ENCODE assay signal across 8 cellular contexts in the genomic region with DNA sequence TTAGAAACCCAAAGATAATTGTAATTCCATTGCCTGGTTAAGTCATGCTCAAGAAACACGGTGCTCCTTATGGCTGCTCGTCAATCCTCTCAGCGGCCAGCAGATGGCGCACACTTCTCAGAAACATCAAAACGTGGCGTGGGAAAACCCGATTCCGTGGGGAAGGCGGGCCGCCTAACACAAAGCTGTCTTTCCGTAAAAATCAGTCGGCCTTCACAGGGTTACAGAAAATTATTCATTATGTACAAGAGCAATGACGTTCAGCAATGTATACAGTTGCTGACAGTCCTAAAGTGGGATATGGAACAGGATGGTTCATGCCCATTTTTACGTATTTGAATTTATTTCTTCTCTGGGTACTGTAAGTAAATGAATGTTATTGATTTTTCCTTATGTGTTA.
A peak's percentile ranks its signal among the peaks of the same experiment; 100 is the strongest.
DNase-seq lines count a peak whose midpoint lies in the region; ATAC-seq, FAIRE-seq and TF ChIP-seq lines count a peak whose summit lies in the region.

No MANE protein-coding gene starts in this region.

- TF ChIP-seq EP300 in HepG2 (IDR thresholded peaks at IDR 0.05; ENCODE audit: low read depth in 2 of 2, low read length in 2 of 2) (no peak), HepG2 (CRISPR knock-in tag; IDR thresholded peaks at IDR 0.05; ENCODE audit: borderline replicate concordance) (no peak)

- POLR2A ChIA-PET in HepG2 (lab: Yijun Ruan, JAX): no interaction called here

- H3K36me3 Mint-ChIP-seq in dendritic cell treated with granulocyte-macrophage colony-stimulating factor and Interleukin-4, amounts not matched to agents 40 ng/mL and 50 ng/mL, for 4 days (ENCODE audit: low read depth): no peaks in the 10 kb centered on the region

- peak overlapping the region in 2 of 3 experiments; percentile 30 to 54; a peak in 2 of 6 replicates for H3K4me3 ChIP-seq in HepG2 (replicated peaks in 1 of 3; ENCODE audit: insufficient read depth in 1 of 3, low read depth in 2 of 3, low read length in 3 of 3)

- no peaks in the 10 kb centered on the region for H3K9me3 Mint-ChIP-seq in dendritic cell treated with granulocyte-macrophage colony-stimulating factor and Interleukin-4, amounts not matched to agents 40 ng/mL and 50 ng/mL, for 4 days

- intact Hi-C loops in dendritic cell treated with granulocyte-macrophage colony-stimulating factor and Interleukin-4, amounts not matched to agents 40 ng/mL and 50 ng/mL, for 4 days (cut with micrococcal nuclease): loop anchor here (1.0 to 5.0 kb wide), 3 partner anchors 776 to 858 kb away; no protein-coding TSS in a partner anchor
- intact Hi-C loops in HepG2 (cut with micrococcal nuclease; ENCODE audit: unreplicated experiment): loop anchor here (1.0 to 10.0 kb wide), 3 partner anchors 475 to 837 kb away; no protein-coding TSS in a partner anchor

- CTCF ChIA-PET in HepG2 (lab: Yijun Ruan, JAX; ENCODE audit: low intra/inter-chr PET ratio, low total read pairs): interaction anchor here (0.7 to 1.8 kb wide), 2 partner anchors 351 to 477 kb away, joined by 3 to 4 read pairs; no protein-coding TSS in a partner anchor

- peak overlapping the region; percentile 80 for H3K4me2 ChIP-seq in HepG2 (ENCODE audit: low read depth, low read length)

- H3K9ac ChIP-seq in HepG2 (ENCODE audit: insufficient read depth, low read depth, low read length): no peak overlapping the region

- no peaks in the 10 kb centered on the region for H4K20me1 ChIP-seq in HepG2 (ENCODE audit: insufficient read depth, low read length)

- peaks cover 12% of the 10 kb centered on the region for H3K4me1 Mint-ChIP-seq in dendritic cell treated with granulocyte-macrophage colony-stimulating factor and Interleukin-4, amounts not matched to agents 40 ng/mL and 50 ng/mL, for 4 days (ENCODE audit: low read depth)

- no peaks in the 10 kb centered on the region for H3K79me2 ChIP-seq in HepG2 (ENCODE audit: insufficient read depth, low read length)

- H3K27ac Mint-ChIP-seq in dendritic cell treated with granulocyte-macrophage colony-stimulating factor and Interleukin-4, amounts not matched to agents 40 ng/mL and 50 ng/mL, for 4 days: no peak overlapping the region

- H3K4me1 ChIP-seq in HepG2 (ENCODE audit: insufficient read depth, low read length): 0 out of 2 replicates have a peak, but pooled peaks cover 5% of the 10 kb centered on the region

- H3K27me3 ChIP-seq in HepG2 (ENCODE audit: control insufficient read depth in 1 of 2, insufficient read depth in 2 of 2, low read length in 2 of 2): no peaks in the 10 kb centered on the region

- peak; percentile 35; the same call in 1 of the 2 replicates for TF ChIP-seq RAD21 in HepG2 (CRISPR knock-in tag; IDR thresholded peaks at IDR 0.05)

- DNase-seq in NCI-H187 (lab: John Stamatoyannopoulos, UW): peak; percentile 4 to 35
- DNase-seq in NCI-H187 treated with DMSO at 0.1 percent for 48 hours (lab: John Stamatoyannopoulos, UW): no peak
- peak; percentile 65 to 70 for DNase-seq in NCI-H2081 (lab: John Stamatoyannopoulos, UW)
- peak; percentile 46 to 60 for DNase-seq in activated CD4-positive, alpha-beta T cell treated with anti-CD3 and anti-CD28 coated beads for 4 hours
- peak; percentile 16 for DNase-seq in HepG2 (ENCODE audit: low spot score)
- DNase-seq in stimulated activated CD4-positive, alpha-beta T cell treated with anti-CD3 and anti-CD28 coated beads, TNF-alpha, amount 100 ng/mL, for 24 hours (ENCODE audit: low read depth in 3 of 3): peak; percentile 26 to 58 (median 38)

- in situ Hi-C loops in HepG2 (cut with HindIII; ENCODE audit: extremely low pct_ligation_motif_present, low pct_unique_long_range_greater_than_20kb): loop anchor here (10.0 kb wide), 2 partner anchors 475 to 775 kb away; no protein-coding TSS in a partner anchor

- ATAC-seq in HG02642 (IDR thresholded peaks at IDR 0.05; ENCODE audit: poor library complexity, unreplicated experiment): peak; percentile 69
- ATAC-seq in HepG2: peak; percentile 38; the same call in 2 of the 3 replicates

- peak overlapping the region; percentile 44 for H3K4me3 Mint-ChIP-seq in dendritic cell treated with granulocyte-macrophage colony-stimulating factor and Interleukin-4, amounts not matched to agents 40 ng/mL and 50 ng/mL, for 4 days

- no peaks in the 10 kb centered on the region for H3K27me3 Mint-ChIP-seq in dendritic cell treated with granulocyte-macrophage colony-stimulating factor and Interleukin-4, amounts not matched to agents 40 ng/mL and 50 ng/mL, for 4 days

- no peak for FAIRE-seq in HepG2 (lab: Jason Lieb, UNC)

- BruUV-seq in HepG2 (replicated peaks; lab: Mats Ljungman, UMichigan): no TSS peak

- no peak for TF ChIP-seq POLR2A in HepG2 (IDR thresholded peaks at IDR 0.05; ENCODE audit: insufficient read depth in 1 of 2, low read depth in 2 of 2, low read length in 2 of 2)

- H3K36me3 ChIP-seq in HepG2 (replicated peaks in 1 of 2; ENCODE audit: control insufficient read depth in 1 of 2, insufficient read depth in 2 of 2, low read length in 2 of 2): no peaks in the 10 kb centered on the region

- H3K9me3 ChIP-seq in HepG2 (ENCODE audit: low read length): no peaks in the 10 kb centered on the region

- peak overlapping the region; percentile 54 for H2AFZ ChIP-seq in HepG2 (ENCODE audit: low read length)

- H3K27ac ChIP-seq in HepG2 (ENCODE audit: extremely low read length, insufficient read depth, low read length): no peak overlapping the region

- 29% methylated on average over 1 of the region's 14 CpGs for WGBS in HepG2 (ENCODE audit: low lambda C conversion rate)

- TF ChIP-seq CTCF in HepG2 (CRISPR knock-in tag; IDR thresholded peaks at IDR 0.05): peak; percentile 79

TF ChIP-seq in HepG2, 621 proteins besides CTCF, POLR2A, EP300 and RAD21:
- 0 out of 2 replicates have a peak, but pooled peaks have one; percentile 36 for TF ChIP-seq KDM2A (CRISPR knock-in tag; IDR thresholded peaks at IDR 0.05; ENCODE audit: borderline replicate concordance, low read depth)
- TF ChIP-seq, protein P1, sequence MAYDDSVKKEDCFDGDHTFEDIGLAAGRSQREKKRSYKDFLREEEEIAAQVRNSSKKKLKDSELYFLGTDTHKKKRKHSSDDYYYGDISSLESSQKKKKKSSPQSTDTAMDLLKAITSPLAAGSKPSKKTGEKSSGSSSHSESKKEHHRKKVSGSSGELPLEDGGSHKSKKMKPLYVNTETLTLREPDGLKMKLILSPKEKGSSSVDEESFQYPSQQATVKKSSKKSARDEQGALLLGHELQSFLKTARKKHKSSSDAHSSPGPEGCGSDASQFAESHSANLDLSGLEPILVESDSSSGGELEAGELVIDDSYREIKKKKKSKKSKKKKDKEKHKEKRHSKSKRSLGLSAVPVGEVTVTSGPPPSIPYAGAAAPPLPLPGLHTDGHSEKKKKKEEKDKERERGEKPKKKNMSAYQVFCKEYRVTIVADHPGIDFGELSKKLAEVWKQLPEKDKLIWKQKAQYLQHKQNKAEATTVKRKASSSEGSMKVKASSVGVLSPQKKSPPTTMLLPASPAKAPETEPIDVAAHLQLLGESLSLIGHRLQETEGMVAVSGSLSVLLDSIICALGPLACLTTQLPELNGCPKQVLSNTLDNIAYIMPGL (CRISPR knock-in tag; IDR thresholded peaks at IDR 0.05; ENCODE audit: borderline replicate concordance in 1 of 2, low read depth in 1 of 2): peak in 1 of 2 experiments; percentile 22; a peak in 1 of 4 replicates
- no peak for TF ChIP-seq ZNF530 (CRISPR knock-in tag; IDR thresholded peaks at IDR 0.05; ENCODE audit: low read depth)
- TF ChIP-seq SMC3 (IDR thresholded peaks at IDR 0.05; ENCODE audit: low read length): peak; percentile 64
- 0 out of 2 replicates have a peak, but pooled peaks have one; percentile 20 for TF ChIP-seq ZMYM4 (CRISPR knock-in tag; IDR thresholded peaks at IDR 0.05)
- peak; percentile 14 for TF ChIP-seq YY1 (IDR thresholded peaks at IDR 0.05; ENCODE audit: insufficient read depth, insufficient replicate concordance, low read depth, low read length)
- no peak for TF ChIP-seq MXD4 (CRISPR knock-in tag; IDR thresholded peaks at IDR 0.05)
- no peak for TF ChIP-seq ZNF143 (CRISPR knock-in tag; IDR thresholded peaks at IDR 0.05)
- no peak for TF ChIP-seq TAF1 (CRISPR knock-in tag; IDR thresholded peaks at IDR 0.05)
- peak; percentile 78 for TF ChIP-seq STAG1 (CRISPR knock-in tag; IDR thresholded peaks at IDR 0.05)
- no peak for TF ChIP-seq HES4 (CRISPR knock-in tag; IDR thresholded peaks at IDR 0.05; ENCODE audit: borderline replicate concordance)
- TF ChIP-seq GATAD2A (CRISPR knock-in tag; IDR thresholded peaks at IDR 0.05): 0 out of 2 replicates have a peak, but pooled peaks have one; percentile 36
